Comparison of ENCODE assay signal across 8 cellular contexts in the genomic region with DNA sequence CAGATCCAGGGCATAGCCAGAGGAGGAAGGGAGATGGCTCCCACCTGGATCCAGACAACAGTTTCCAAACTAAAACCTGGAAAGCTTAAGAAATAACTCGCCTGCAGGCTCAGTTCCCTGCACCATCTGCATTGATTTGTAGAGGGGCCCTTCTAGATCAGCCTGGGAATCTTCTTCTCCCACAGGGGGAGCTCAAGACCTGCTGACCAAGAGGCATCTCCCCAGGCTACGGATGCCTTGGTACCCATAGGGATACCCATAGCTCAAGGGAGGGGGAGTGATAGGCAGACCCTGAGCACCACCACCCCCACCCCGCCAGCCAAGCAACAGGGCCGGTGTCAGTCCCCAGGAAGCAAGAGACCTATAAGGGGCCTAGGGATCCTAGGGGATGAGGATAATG. TPM values are rescaled to one million over a fixed set of nuclear protein-coding genes. Genes with fewer than 3 reads are reported as not detected.
DNase-seq lines count a peak whose midpoint lies in the region; ATAC-seq, FAIRE-seq and TF ChIP-seq lines count a peak whose summit lies in the region.

No MANE protein-coding gene starts in this region.

- no peak overlapping the region for H3K27ac Mint-ChIP-seq in activated CD4-positive, alpha-beta T cell treated with anti-CD3 and anti-CD28 coated beads, Interleukin-2, amount 10 ng/mL, durations not matched to agents 24 days and 14 days

- ATAC-seq in HG03175 (IDR thresholded peaks at IDR 0.05; ENCODE audit: unreplicated experiment) (peak; percentile 64), GM21737 (IDR thresholded peaks at IDR 0.05; ENCODE audit: unreplicated experiment) (no peak)

- H3K4me3 Mint-ChIP-seq in activated CD4-positive, alpha-beta T cell treated with anti-CD3 and anti-CD28 coated beads, Interleukin-2, amount 10 ng/mL, durations not matched to agents 24 days and 14 days, result no peak overlapping the region

- no peaks in the 10 kb centered on the region for H3K36me3 Mint-ChIP-seq in activated CD4-positive, alpha-beta T cell treated with anti-CD3 and anti-CD28 coated beads, Interleukin-2, amount 10 ng/mL, durations not matched to agents 24 days and 14 days (ENCODE audit: low read depth)

- peak; percentile 69 for DNase-seq in activated CD4-positive, alpha-beta T cell treated with anti-CD3 and anti-CD28 coated beads, Interleukin-2, amount 10 ng/mL, durations not matched to agents 24 days and 14 days
- DNase-seq in activated CD4-positive, alpha-beta T cell treated with anti-CD3 and anti-CD28 coated beads for 4 hours, result no peak
- DNase-seq in SW480 (ENCODE audit: low spot score) (peak; percentile 35), iPS-NIHi11 (ENCODE audit: low spot score) (peak; percentile 65), GM12892 (ENCODE audit: insufficient read length) (no peak)
- DNase-seq in stimulated activated CD4-positive, alpha-beta T cell treated with anti-CD3 and anti-CD28 coated beads, Interleukin-1b, Interleukin-23, amount 100 ng/mL, for 48 hours, result no peak

- TF ChIP-seq POLR2A in GM12892 (IDR thresholded peaks at IDR 0.05; ENCODE audit: low read depth, low read length), result no peak

- H3K4me1 Mint-ChIP-seq in activated CD4-positive, alpha-beta T cell treated with anti-CD3 and anti-CD28 coated beads, Interleukin-2, amount 10 ng/mL, durations not matched to agents 24 days and 14 days, result no peaks in the 10 kb centered on the region

- no peak for FAIRE-seq in GM12892 (lab: Jason Lieb, UNC)

- H3K27me3 Mint-ChIP-seq in activated CD4-positive, alpha-beta T cell treated with anti-CD3 and anti-CD28 coated beads, Interleukin-2, amount 10 ng/mL, durations not matched to agents 24 days and 14 days, result peaks cover 19% of the 10 kb centered on the region

- H3K9me3 Mint-ChIP-seq in activated CD4-positive, alpha-beta T cell treated with anti-CD3 and anti-CD28 coated beads, Interleukin-2, amount 10 ng/mL, durations not matched to agents 24 days and 14 days, result no peaks in the 10 kb centered on the region

- intact Hi-C loops in activated CD4-positive, alpha-beta T cell treated with anti-CD3 and anti-CD28 coated beads, Interleukin-2, amount 10 ng/mL, durations not matched to agents 24 days and 14 days (cut with micrococcal nuclease), result loop anchor here (2.0 kb wide), 1 partner anchor 166 kb away; no protein-coding TSS in a partner anchor

RNA-seq across cellular contexts. Expression of a gene that starts 28.0 kb away (rescaled TPM):
- total RNA-seq in activated CD4-positive, alpha-beta T cell treated with anti-CD3 and anti-CD28 coated beads, Interleukin-2, amount 10 ng/mL, durations not matched to agents 24 days and 14 days, result not detected in 2 replicates
- polyA plus RNA-seq in GM12892 (2012; ENCODE audit: missing spikeins), result not detected

Comparison
In these comparisons a context has a peak if more than half of its experiments do, and no peak if none do; other contexts are left out.
1. DNase-seq: peak in activated CD4-positive, alpha-beta T cell treated with anti-CD3 and anti-CD28 coated beads, Interleukin-2, amount 10 ng/mL, durations not matched to agents 24 days and 14 days (single experiment), SW480 (single experiment) and iPS-NIHi11 (single experiment); none in activated CD4-positive, alpha-beta T cell treated with anti-CD3 and anti-CD28 coated beads for 4 hours (0 of 2), GM12892 (single experiment) and stimulated activated CD4-positive, alpha-beta T cell treated with anti-CD3 and anti-CD28 coated beads, Interleukin-1b, Interleukin-23, amount 100 ng/mL, for 48 hours (single experiment).